ENCODE assay signal across 27 cellular contexts in genomic region chr3:121752772-121753171, GRCh38.
"Had no signal": no experiment of that assay in that cellular context is flagged by ENCODE, and none has a peak within 500 bp of the region (broad histone marks: within the 10 kb centered on the region; RNA-seq: fewer than 3 reads in every experiment).

No MANE protein-coding gene starts in this region.

- H3K27ac Mint-ChIP-seq: dendritic cell treated with granulocyte-macrophage colony-stimulating factor and Interleukin-4, amounts not matched to agents 40 ng/mL and 50 ng/mL, for 4 days; effector memory CD8-positive, alpha-beta T cell; endodermal cell; mesothelial cell of epicardium; naive B cell had no signal

- H3K27me3 ChIP-seq: colonic mucosa, heart right ventricle had no signal

- ATAC-seq: effector memory CD8-positive, alpha-beta T cell; esophagus mucosa; gastrocnemius medialis; heart right ventricle; left cardiac atrium; left lung; left ventricle myocardium superior; lower lobe of right lung; mucosa of descending colon had no signal

- H3K27ac ChIP-seq: colonic mucosa, epithelial cell of prostate, esophagus squamous epithelium, gastrocnemius medialis, heart right ventricle, left lung, lower lobe of right lung had no signal

- H3K9me3 Mint-ChIP-seq: dendritic cell treated with granulocyte-macrophage colony-stimulating factor and Interleukin-4, amounts not matched to agents 40 ng/mL and 50 ng/mL, for 4 days; effector memory CD8-positive, alpha-beta T cell; endodermal cell; mesothelial cell of epicardium; naive B cell had no signal

- H3K4me3 ChIP-seq: colonic mucosa, esophagus squamous epithelium, gastrocnemius medialis, heart right ventricle, left lung, lower lobe of right lung, mucosa of descending colon had no signal

- H3K36me3 ChIP-seq: colonic mucosa, esophagus squamous epithelium, gastrocnemius medialis, heart right ventricle, left lung, lower lobe of right lung had no signal

- DNase-seq: colonic mucosa; cortex of kidney; effector CD8-positive, alpha-beta T cell; effector memory CD8-positive, alpha-beta T cell; endodermal cell; erythroblast; esophagus squamous epithelium; foreskin fibroblast; foreskin melanocyte; gastrocnemius medialis; glutamatergic neuron; head of caudate nucleus; heart right ventricle; hippocampal formation; left cardiac atrium; left lung; left ventricle myocardium superior; lower lobe of right lung; mesenchymal stem cell; mucosa of descending colon; naive B cell had no signal

- H3K4me1 ChIP-seq: colonic mucosa had no signal

- H3K4me3 Mint-ChIP-seq: dendritic cell treated with granulocyte-macrophage colony-stimulating factor and Interleukin-4, amounts not matched to agents 40 ng/mL and 50 ng/mL, for 4 days; effector memory CD8-positive, alpha-beta T cell; endodermal cell; mesothelial cell of epicardium had no signal

- FAIRE-seq: islet of Langerhans, keratinocyte had no signal

- H3K9me3 ChIP-seq: colonic mucosa, esophagus squamous epithelium, gastrocnemius medialis, heart right ventricle, left lung, lower lobe of right lung, mucosa of descending colon had no signal
